ENCODE assay signal across 23 cellular contexts in genomic region chr18:22499421-22499820, GRCh38.
"Had no signal": no experiment of that assay in that cellular context is flagged by ENCODE, and none has a peak within 500 bp of the region (broad histone marks: within the 10 kb centered on the region; RNA-seq: fewer than 3 reads in every experiment).

No MANE protein-coding gene starts in this region.

- H3K27me3 Mint-ChIP-seq: activated B cell treated with CpG ODN at 0.5 μM for 24 hours; activated CD4-positive, alpha-beta T cell treated with anti-CD3 and anti-CD28 coated beads, Interleukin-2, amount 10 ng/mL, durations not matched to agents 24 days and 14 days; activated CD8-positive, alpha-beta memory T cell treated with anti-CD3 and anti-CD28 coated beads, Interleukin-2, amount 10 ng/mL, durations not matched to agents 7 days and 5 days; activated naive CD4-positive, alpha-beta T cell treated with anti-CD3 and anti-CD28 coated beads, Interleukin-2, amount 50 U/mL, for 24 hours; activated T-cell treated with anti-CD3 and anti-CD28 coated beads, Interleukin-2, amount 50 U/mL, for 24 hours; central memory CD8-positive, alpha-beta T cell; T-helper 17 cell had no signal

- H3K27ac ChIP-seq: KMS-11 had no signal

- H3K9me3 Mint-ChIP-seq: activated CD4-positive, alpha-beta T cell treated with anti-CD3 and anti-CD28 coated beads, Interleukin-2, amount 10 ng/mL, durations not matched to agents 24 days and 14 days; activated T-helper 1 cell treated with anti-CD3 and anti-CD28 coated beads, Interleukin-12 subunit alpha, Interleukin-12 subunit beta, Interleukin-2, Interleukin-4 antibody, amounts not matched to agents 30 ng/mL and 10 ng/mL and 1 ng/mL, durations not matched to agents 14 hours and 24 hours and 36 hours; central memory CD8-positive, alpha-beta T cell had no signal

- DNase-seq: activated B cell treated with CpG ODN at 0.5 μM for 24 hours; activated CD4-positive, alpha-beta T cell treated with anti-CD3 and anti-CD28 coated beads for 1 hour; activated CD4-positive, alpha-beta T cell treated with anti-CD3 and anti-CD28 coated beads, Interleukin-2, amount 10 ng/mL, durations not matched to agents 24 days and 14 days; activated CD4-positive, alpha-beta T cell treated with anti-CD3 and anti-CD28 coated beads, Interleukin-2, amount 50 U/mL, for 48 hours; activated CD8-positive, alpha-beta memory T cell treated with anti-CD3 and anti-CD28 coated beads, Interleukin-2, amount 10 ng/mL, durations not matched to agents 7 days and 5 days; activated effector memory CD4-positive, alpha-beta T cell treated with Interleukin-2 at 50 U/mL for 16 hours; activated naive CD4-positive, alpha-beta T cell; activated T-cell treated with anti-CD3 and anti-CD28 coated beads, Interleukin-2, amount 50 U/mL, for 24 hours; aorta; MM.1S; NCI-H146; NCI-H187 treated with DMSO at 0.1 percent for 48 hours; NCI-H2081 treated with DMSO at 0.1 percent for 48 hours; NCI-H2171; NCI-H226; NCI-H526; SHP77; T-helper 17 cell; T-helper 9 cell had no signal

- H3K36me3 Mint-ChIP-seq: activated CD8-positive, alpha-beta memory T cell treated with anti-CD3 and anti-CD28 coated beads, Interleukin-2, amount 10 ng/mL, durations not matched to agents 7 days and 5 days had no signal

- H3K4me1 Mint-ChIP-seq: activated B cell treated with CpG ODN at 0.5 μM for 24 hours; activated CD4-positive, alpha-beta T cell treated with anti-CD3 and anti-CD28 coated beads, Interleukin-2, amount 10 ng/mL, durations not matched to agents 24 days and 14 days; activated CD8-positive, alpha-beta memory T cell treated with anti-CD3 and anti-CD28 coated beads, Interleukin-2, amount 10 ng/mL, durations not matched to agents 7 days and 5 days; activated naive CD4-positive, alpha-beta T cell treated with anti-CD3 and anti-CD28 coated beads, Interleukin-2, amount 50 U/mL, for 24 hours; central memory CD8-positive, alpha-beta T cell; T-helper 17 cell had no signal

- ATAC-seq: activated CD8-positive, alpha-beta memory T cell treated with anti-CD3 and anti-CD28 coated beads, Interleukin-2, amount 10 ng/mL, durations not matched to agents 7 days and 5 days; T-helper 17 cell had no signal

- H3K4me3 Mint-ChIP-seq: activated B cell treated with CpG ODN at 0.5 μM for 24 hours; activated CD4-positive, alpha-beta T cell treated with anti-CD3 and anti-CD28 coated beads, Interleukin-2, amount 10 ng/mL, durations not matched to agents 24 days and 14 days; activated CD8-positive, alpha-beta memory T cell treated with anti-CD3 and anti-CD28 coated beads, Interleukin-2, amount 10 ng/mL, durations not matched to agents 7 days and 5 days; activated naive CD4-positive, alpha-beta T cell treated with anti-CD3 and anti-CD28 coated beads, Interleukin-2, amount 50 U/mL, for 24 hours; activated T-cell treated with anti-CD3 and anti-CD28 coated beads, Interleukin-2, amount 50 U/mL, for 24 hours; activated T-helper 1 cell treated with anti-CD3 and anti-CD28 coated beads, Interleukin-12 subunit alpha, Interleukin-12 subunit beta, Interleukin-2, Interleukin-4 antibody, amounts not matched to agents 30 ng/mL and 10 ng/mL and 1 ng/mL, durations not matched to agents 14 hours and 24 hours and 36 hours; central memory CD8-positive, alpha-beta T cell; T-helper 17 cell had no signal

- H3K27ac Mint-ChIP-seq: activated B cell treated with CpG ODN at 0.5 μM for 24 hours; activated CD4-positive, alpha-beta T cell treated with anti-CD3 and anti-CD28 coated beads, Interleukin-2, amount 10 ng/mL, durations not matched to agents 24 days and 14 days; activated CD8-positive, alpha-beta memory T cell treated with anti-CD3 and anti-CD28 coated beads, Interleukin-2, amount 10 ng/mL, durations not matched to agents 7 days and 5 days; activated naive CD4-positive, alpha-beta T cell treated with anti-CD3 and anti-CD28 coated beads, Interleukin-2, amount 50 U/mL, for 24 hours; activated T-cell treated with anti-CD3 and anti-CD28 coated beads, Interleukin-2, amount 50 U/mL, for 24 hours; activated T-helper 1 cell treated with anti-CD3 and anti-CD28 coated beads, Interleukin-12 subunit alpha, Interleukin-12 subunit beta, Interleukin-2, Interleukin-4 antibody, amounts not matched to agents 30 ng/mL and 10 ng/mL and 1 ng/mL, durations not matched to agents 14 hours and 24 hours and 36 hours; T-helper 17 cell had no signal
